Comparison of ENCODE assay signal across 17 cellular contexts in genomic region chr6:152318278-152318677, GRCh38.
DNase-seq lines count a peak whose midpoint lies in the region; ATAC-seq, FAIRE-seq and TF ChIP-seq lines count a peak whose summit lies in the region.
"Had no signal": no experiment of that assay in that cellular context is flagged by ENCODE, and none has a peak within 500 bp of the region (broad histone marks: within the 10 kb centered on the region; RNA-seq: fewer than 3 reads in every experiment).

No MANE protein-coding gene starts in this region.

- WGBS in spleen, 5 donors: 63 to 72% (median 70%) methylated on average over 4 of the region's 4 CpGs
- 89 to 90% methylated on average over 4 of the region's 4 CpGs for WGBS in body of pancreas, 2 donors

- FAIRE-seq in endothelial cell of umbilical vein (lab: Jason Lieb, UNC): no peak

- no TSS peak for BruUV-seq in endothelial cell of umbilical vein (replicated peaks; lab: Mats Ljungman, UMichigan)

- H3K4me3 ChIP-seq in endothelial cell of umbilical vein (replicated peaks in 1 of 3; ENCODE audit: insufficient read depth in 1 of 3, low read depth in 1 of 3, low read length in 3 of 3) (no peak overlapping the region), spleen (peak overlapping the region in 3 of 8 donors; percentile 27 to 54 (median 34)), body of pancreas (no peak overlapping the region)
- H3K4me3 ChIP-seq: testis had no signal

- H3K36me3 ChIP-seq in endothelial cell of umbilical vein (ENCODE audit: control insufficient read depth in 2 of 2, extremely low read depth in 1 of 2, insufficient read depth in 2 of 2, low read length in 2 of 2) (no peaks in the 10 kb centered on the region), spleen (peaks cover 0 to 96% (median 5%) of the 10 kb centered on the region in 6 donors), body of pancreas (replicated peaks in 1 of 2; ENCODE audit: insufficient read depth in 1 of 2, low read depth in 2 of 2) (peaks cover 0 to 35% of the 10 kb centered on the region in 2 donors)

- no peaks in the 10 kb centered on the region for H3K27me3 ChIP-seq in endothelial cell of umbilical vein (ENCODE audit: control insufficient read depth in 2 of 2, insufficient read depth in 2 of 2, low read length in 2 of 2)
- H3K27me3 ChIP-seq in spleen (replicated peaks in 1 of 7): no peaks in the 10 kb centered on the region
- H3K27me3 ChIP-seq in body of pancreas: no peaks in the 10 kb centered on the region
- H3K27me3 ChIP-seq: testis had no signal

- H3K27ac ChIP-seq in endothelial cell of umbilical vein (ENCODE audit: insufficient read depth, low read depth, low read length) (no peak overlapping the region), spleen (peak overlapping the region; percentile 39 to 92 (median 82)), body of pancreas (no peak overlapping the region)
- H3K27ac ChIP-seq: testis had no signal

- dilution Hi-C loops in endothelial cell of umbilical vein (cut with MboI; ENCODE audit: extremely low pct_ligation_motif_present, low sequenced_read_pairs): no loop called here

- DNase-seq in HT1080 (ENCODE audit: low read depth) (peak; percentile 15), endothelial cell of umbilical vein (ENCODE audit: low read depth, low spot score) (peak; percentile 49), left ventricle myocardium superior (no peak), spleen (no peak), A172 (ENCODE audit: low spot score) (no peak), body of pancreas (no peak), ureter (ENCODE audit: low spot score) (no peak), HuH-7 (ENCODE audit: low spot score) (no peak)
- DNase-seq: activated CD4-positive, alpha-beta T cell treated with anti-CD3 and anti-CD28 coated beads, Interleukin-2, amount 10 ng/mL, durations not matched to agents 7 days and 5 days; activated CD8-positive, alpha-beta memory T cell treated with anti-CD3 and anti-CD28 coated beads, Interleukin-2, amount 50 U/mL, for 4 hours; foreskin melanocyte; KG1; left colon; NCI-H1092; NCI-H2081; NCI-H524 treated with DMSO at 0.1 percent for 48 hours; testis had no signal

- H3K4me1 ChIP-seq in endothelial cell of umbilical vein (ENCODE audit: control insufficient read depth, extremely low read depth, insufficient read depth, low read length): peaks cover 32% of the 10 kb centered on the region
- peaks cover 0 to 12% (median 0%) of the 10 kb centered on the region in 6 donors for H3K4me1 ChIP-seq in spleen
- H3K4me1 ChIP-seq in body of pancreas: no peaks in the 10 kb centered on the region

- intact Hi-C loops in endothelial cell of umbilical vein (cut with micrococcal nuclease) (no loop called here), left ventricle myocardium superior (cut with micrococcal nuclease) (no loop called here), spleen (cut with DNase I; ENCODE audit: low total_unique reads) (no loop called here), body of pancreas (cut with DNase I) (no loop called here)

- H2AFZ ChIP-seq in endothelial cell of umbilical vein (ENCODE audit: low read depth, low read length): no peak overlapping the region

- no peak overlapping the region for H3K4me2 ChIP-seq in endothelial cell of umbilical vein (ENCODE audit: insufficient read depth, low read length)

- H3K79me2 ChIP-seq in endothelial cell of umbilical vein (ENCODE audit: control insufficient read depth, insufficient read depth, low read length): no peaks in the 10 kb centered on the region

- CTCF ChIA-PET in endothelial cell of umbilical vein (lab: Charles Lee): interaction anchor here (1.4 to 5.5 kb wide), 2 partner anchors 16 to 20 kb away, joined by 3 to 26 read pairs; no protein-coding TSS in a partner anchor

- no peaks in the 10 kb centered on the region for H4K20me1 ChIP-seq in endothelial cell of umbilical vein (replicated peaks; ENCODE audit: control insufficient read depth, extremely low read depth, insufficient read depth, low read length)

- POLR2A ChIA-PET in endothelial cell of umbilical vein (lab: Charles Lee): no interaction called here

- TF ChIP-seq CTCF in endothelial cell of umbilical vein (IDR thresholded peaks at IDR 0.05; ENCODE audit: extremely low read depth in 1 of 2, insufficient read depth in 1 of 2, low read depth in 1 of 2, low read length in 2 of 2): no peak
- no peak for TF ChIP-seq CTCF in spleen (IDR thresholded peaks at IDR 0.05 in 8 of 11, conservative IDR thresholded peaks at IDR 0.05 in 3 of 11)
- TF ChIP-seq CTCF in body of pancreas (IDR thresholded peaks at IDR 0.05): no peak

- TF ChIP-seq POLR2A in endothelial cell of umbilical vein (IDR thresholded peaks at IDR 0.05; ENCODE audit: low read depth, low read length) (no peak), spleen (IDR thresholded peaks at IDR 0.05) (peak in 1 of 3 donors; percentile 54), body of pancreas (IDR thresholded peaks at IDR 0.05) (no peak)

- H3K9me3 ChIP-seq in endothelial cell of umbilical vein (replicated peaks; ENCODE audit: control insufficient read depth, insufficient read depth, low read length) (no peaks in the 10 kb centered on the region), spleen (no peaks in the 10 kb centered on the region), body of pancreas (no peaks in the 10 kb centered on the region)
- H3K9me3 ChIP-seq: testis had no signal

- peak; percentile 62 for ATAC-seq in left ventricle myocardium superior
- no peak for ATAC-seq in body of pancreas
- ATAC-seq: left colon had no signal

- H3K9me1 ChIP-seq in endothelial cell of umbilical vein (replicated peaks; ENCODE audit: control insufficient read depth, extremely low read depth, insufficient read depth, low read length): no peaks in the 10 kb centered on the region

- H3K9ac ChIP-seq in endothelial cell of umbilical vein (replicated peaks; ENCODE audit: extremely low read depth, insufficient read depth, low read length): no peak overlapping the region

TF ChIP-seq in endothelial cell of umbilical vein, 7 proteins besides CTCF, POLR2A, EP300 and RAD21:
- TF ChIP-seq GATA2 (IDR thresholded peaks at IDR 0.05; ENCODE audit: insufficient read depth, insufficient read length, low read depth, low read length) (no peak), POLR2AphosphoS5 (IDR thresholded peaks at IDR 0.05; ENCODE audit: insufficient read depth, low read depth, low read length) (no peak), EZH2 (IDR thresholded peaks at IDR 0.05; ENCODE audit: borderline replicate concordance, low read depth, low read length, severe bottlenecking) (no peak), MAX (IDR thresholded peaks at IDR 0.05; ENCODE audit: insufficient read depth, insufficient read length) (no peak), JUN (IDR thresholded peaks at IDR 0.05; ENCODE audit: borderline replicate concordance, insufficient read depth, insufficient read length, low read depth) (no peak), FOS (IDR thresholded peaks at IDR 0.05; ENCODE audit: borderline replicate concordance, insufficient read depth, low read length) (no peak), MYC (IDR thresholded peaks at IDR 0.05; ENCODE audit: low read depth, low read length) (no peak)

Comparison
In these comparisons a context has a peak if more than half of its experiments do, and no peak if none do; other contexts are left out.
1. DNase-seq: peak in HT1080 (single experiment) and endothelial cell of umbilical vein (single experiment); none in left ventricle myocardium superior (single experiment), spleen (single experiment), A172 (single experiment), body of pancreas (0 of 4), ureter (single experiment) and HuH-7 (single experiment).
2. H3K27ac ChIP-seq: peak in spleen (8 of 8); none in endothelial cell of umbilical vein (single experiment) and body of pancreas (0 of 4).